Comparison of ENCODE assay signal across 1 cellular context in the genomic region with DNA sequence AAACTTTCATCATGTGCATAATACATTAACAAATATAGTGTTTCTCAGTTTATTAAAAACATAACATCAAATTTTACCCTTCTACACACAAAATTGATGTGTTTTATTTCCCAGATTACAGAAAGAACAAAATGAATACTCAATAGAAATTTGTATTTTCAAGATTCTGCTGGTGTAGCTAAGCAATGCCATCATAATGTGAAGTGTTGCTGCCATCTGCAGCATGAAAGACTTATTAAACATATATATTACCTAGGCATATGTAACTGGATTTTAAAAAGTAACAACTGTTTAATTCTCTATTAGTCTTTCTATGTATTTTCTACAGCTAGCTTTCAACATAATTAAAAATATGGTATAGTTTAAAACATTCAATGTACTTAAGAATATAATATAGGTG.
TF ChIP-seq lines count a peak whose summit lies in the region.

No MANE protein-coding gene starts in this region.

TF ChIP-seq in GM23338, 12 proteins besides CTCF, POLR2A, EP300 and RAD21 (continued from another document):
- TF ChIP-seq ZNF462 (CRISPR knock-in tag; IDR thresholded peaks at IDR 0.05): no peak
- no peak for TF ChIP-seq CREB1 (CRISPR knock-in tag; IDR thresholded peaks at IDR 0.05; ENCODE audit: low read depth)
- no peak for TF ChIP-seq STAT1 (IDR thresholded peaks at IDR 0.05; ENCODE audit: unreplicated experiment)
- TF ChIP-seq ZNF114 (CRISPR knock-in tag; IDR thresholded peaks at IDR 0.05): no peak
- TF ChIP-seq NANOG (IDR thresholded peaks at IDR 0.05; ENCODE audit: borderline replicate concordance): no peak
